Comparison of ENCODE assay signal across 17 cellular contexts in the genomic region with DNA sequence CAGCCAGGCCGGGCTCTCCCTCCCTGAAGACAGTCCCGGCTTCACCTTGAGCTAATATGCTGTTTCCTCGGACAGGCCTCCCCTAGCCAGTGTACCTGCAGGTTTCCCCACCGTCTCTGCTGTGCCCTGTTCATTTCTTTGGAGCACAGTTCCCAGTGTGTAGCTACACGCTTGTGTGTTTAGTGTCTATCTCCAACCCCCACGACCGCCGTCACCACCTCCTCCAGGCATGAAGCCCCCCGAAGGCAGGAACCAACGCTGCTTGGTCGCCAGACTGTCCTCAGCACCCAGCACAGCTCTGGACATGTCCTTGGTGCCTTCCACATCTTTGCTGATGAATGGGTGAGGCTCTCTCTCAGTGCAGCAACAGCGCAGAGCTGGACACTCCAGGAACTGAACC. TPM values are rescaled to one million over a fixed set of nuclear protein-coding genes. Genes with fewer than 3 reads are reported as not detected.
"Had no signal": no experiment of that assay in that cellular context is flagged by ENCODE, and none has a peak within 500 bp of the region (broad histone marks: within the 10 kb centered on the region; RNA-seq: fewer than 3 reads in every experiment).

No MANE protein-coding gene starts in this region.

- DNase-seq: left lung, mammary epithelial cell had no signal

- H3K9me3 ChIP-seq: gastrocnemius medialis, heart left ventricle, left lung, right lobe of liver, stomach, upper lobe of left lung had no signal

- FAIRE-seq: endometrium, small intestine had no signal

- H3K4me3 ChIP-seq: coronary artery, gastrocnemius medialis, heart left ventricle, left lung, right lobe of liver, stomach, upper lobe of left lung had no signal

- H3K36me3 ChIP-seq: brain microvascular endothelial cell, gastrocnemius medialis, heart left ventricle, left lung, right lobe of liver, stomach, upper lobe of left lung had no signal

- H3K27me3 ChIP-seq: brain microvascular endothelial cell, heart left ventricle, left lung, right lobe of liver, stomach, upper lobe of left lung had no signal

- H3K27ac ChIP-seq: brain microvascular endothelial cell, coronary artery, gastrocnemius medialis, heart left ventricle, left lung, right lobe of liver, stomach, upper lobe of left lung had no signal

RNA-seq across cellular contexts. Expression of a gene that starts 26.2 kb away (rescaled TPM):
- total RNA-seq: activated CD4-positive, alpha-beta T cell treated with anti-CD3 and anti-CD28 coated beads, Interleukin-2, amount 10 ng/mL, durations not matched to agents 24 days and 14 days; activated naive CD8-positive, alpha-beta T cell treated with anti-CD3 and anti-CD28 coated beads, Interleukin-2, amount 10 ng/mL, durations not matched to agents 7 days and 5 days; activated T-helper 2 cell treated with anti-CD3 and anti-CD28 coated beads, Interferon-gamma antibody, Interleukin-2, Interleukin-4, amounts not matched to agents 10 μg/mL and 5 μg/mL and 100 μg/mL, durations not matched to agents 14 hours and 24 hours and 36 hours; mononuclear cell; osteoblast; temporal lobe had no signal
